ENCODE assay signal across 8 cellular contexts in genomic region chr11:45147017-45147728, GRCh38. TPM values are rescaled to one million over a fixed set of nuclear protein-coding genes. Genes with fewer than 3 reads are reported as not detected.
DNase-seq lines count a peak whose midpoint lies in the region; ATAC-seq and TF ChIP-seq lines count a peak whose summit lies in the region.

No MANE protein-coding gene starts in this region.

- H3K56ac ChIP-seq in H9 (ENCODE audit: insufficient read length, low read depth, low read length) = no peak overlapping the region

- H3K18ac ChIP-seq in H9 (ENCODE audit: insufficient read length, low read depth, low read length) = peak overlapping the region; percentile 74

- H4K5ac ChIP-seq in H9 (ENCODE audit: insufficient read length, low read depth, low read length) = no peak overlapping the region

- H3K4me1 Mint-ChIP-seq in H9 (peaks cover 17 to 20% of the 10 kb centered on the region in 2 experiments), natural killer cell (peaks cover 44 to 49% of the 10 kb centered on the region in 2 donors)
- peaks cover 32 to 46% of the 10 kb centered on the region in 2 donors for H3K4me1 Mint-ChIP-seq in stimulated activated naive B cell treated with anti-CD40 and anti-IgM and Interleukin-4, amounts not matched to agents 10 μg/mL and 1 μg/mL and 100 μg/mL, for 72 hours

- H3T11ph ChIP-seq in H9 (ENCODE audit: low read length) = no peak overlapping the region

- H3K14ac ChIP-seq in H9 (ENCODE audit: insufficient read depth, low read length) = peak overlapping the region; percentile 62; the same call in 1 of the 2 replicates

- intact Hi-C loops in natural killer cell (cut with micrococcal nuclease) = no loop called here

- H3K23ac ChIP-seq in H9 (ENCODE audit: insufficient read length, low read depth, low read length) = no peak overlapping the region

- no peak overlapping the region for H3K27ac ChIP-seq in H9 (ENCODE audit: insufficient read length, low read depth, low read length)
- peak overlapping the region; percentile 77 for H3K27ac ChIP-seq in RWPE2 (ENCODE audit: poor library complexity, severe bottlenecking)

- no peak overlapping the region for H2BK5ac ChIP-seq in H9 (ENCODE audit: insufficient read length, low read length)

- H3K36me3 Mint-ChIP-seq in H9 (ENCODE audit: insufficient read depth in 1 of 3, low read depth in 3 of 3) (peaks cover 7 to 14% (median 11%) of the 10 kb centered on the region in 3 experiments; a peak in 5 of 7 replicates), natural killer cell (no peaks in the 10 kb centered on the region)
- H3K36me3 Mint-ChIP-seq in stimulated activated naive B cell treated with anti-CD40 and anti-IgM and Interleukin-4, amounts not matched to agents 10 μg/mL and 1 μg/mL and 100 μg/mL, for 72 hours = peaks cover 5 to 17% of the 10 kb centered on the region in 2 donors

- H3K4me3 ChIP-seq in RWPE2 (ENCODE audit: severe bottlenecking) (peak overlapping the region; percentile 61), fibroblast of pulmonary artery (replicated peaks; ENCODE audit: low read depth, low read length) (peak overlapping the region; percentile 76)

- no peak for TF ChIP-seq CTCF in H9 (conservative IDR thresholded peaks at IDR 0.05)
- no peak for TF ChIP-seq CTCF in RWPE2 (IDR thresholded peaks at IDR 0.05; ENCODE audit: poor library complexity, severe bottlenecking)
- no peak for TF ChIP-seq CTCF in fibroblast of pulmonary artery (IDR thresholded peaks at IDR 0.05; ENCODE audit: low read length, missing control alignments)
- no peak for TF ChIP-seq CTCF in natural killer cell (IDR thresholded peaks at IDR 0.05)

- no peaks in the 10 kb centered on the region for H3K9me3 ChIP-seq in H9 (ENCODE audit: control insufficient read depth, low read depth, low read length)
- no peaks in the 10 kb centered on the region for H3K9me3 ChIP-seq in RWPE2 (ENCODE audit: severe bottlenecking)

- peak overlapping the region; percentile 12 for H3K9ac ChIP-seq in H9 (ENCODE audit: extremely low read depth, insufficient read length, low read length)

- no peak overlapping the region for H2BK120ac ChIP-seq in H9 (ENCODE audit: low read depth, low read length, poor library complexity, severe bottlenecking)

- peak overlapping the region; percentile 78 to 91 for H3K4me3 Mint-ChIP-seq in H9
- H3K4me3 Mint-ChIP-seq in natural killer cell = peak overlapping the region; percentile 92
- peak overlapping the region; percentile 93 to 98 for H3K4me3 Mint-ChIP-seq in stimulated activated naive B cell treated with anti-CD40 and anti-IgM and Interleukin-4, amounts not matched to agents 10 μg/mL and 1 μg/mL and 100 μg/mL, for 72 hours

- H3K27me3 Mint-ChIP-seq in H9 (ENCODE audit: low read depth) (peaks cover 46% of the 10 kb centered on the region), natural killer cell (ENCODE audit: low read depth in 2 of 2) (peaks cover 0 to 11% of the 10 kb centered on the region in 2 donors)
- H3K27me3 Mint-ChIP-seq in stimulated activated naive B cell treated with anti-CD40 and anti-IgM and Interleukin-4, amounts not matched to agents 10 μg/mL and 1 μg/mL and 100 μg/mL, for 72 hours = peaks cover 15 to 26% of the 10 kb centered on the region in 2 donors

- no peaks in the 10 kb centered on the region; the same call in 1 of the 2 replicates for H3K27me3 ChIP-seq in H9 (ENCODE audit: insufficient read depth, low read length)
- H3K27me3 ChIP-seq in RWPE2 (ENCODE audit: insufficient read depth, poor library complexity, severe bottlenecking) = no peaks in the 10 kb centered on the region

- whole genome bisulfite sequencing in H9 (ENCODE audit: extremely low coverage, insufficient read length, low lambda C conversion rate) = no CpG with 5 or more reads among the region's 88 CpGs

- H2BK15ac ChIP-seq in H9 (ENCODE audit: low read depth, low read length) = no peak overlapping the region

- H4K8ac ChIP-seq in H9 (replicated peaks; ENCODE audit: insufficient read length, low read depth, low read length) = no peak overlapping the region

- peak overlapping the region; percentile 81 for H3K4me2 ChIP-seq in H9 (ENCODE audit: insufficient read depth, insufficient read length, low read length)

- peaks cover 4% of the 10 kb centered on the region for H3K79me1 ChIP-seq in H9 (ENCODE audit: insufficient read depth, low read depth, low read length, poor library complexity, severe bottlenecking)

- peaks cover 13% of the 10 kb centered on the region for H3K23me2 ChIP-seq in H9 (ENCODE audit: insufficient read length, low read depth, low read length, poor library complexity, severe bottlenecking)

- no peaks in the 10 kb centered on the region for H4K20me1 ChIP-seq in H9 (ENCODE audit: control insufficient read depth, insufficient read depth, insufficient read length)

- no peak overlapping the region for H2AK5ac ChIP-seq in H9 (ENCODE audit: insufficient read length, low read length)

- H2AFZ ChIP-seq in H9 (ENCODE audit: low read length) = no peak overlapping the region

- no peaks in the 10 kb centered on the region; the same call in 1 of the 2 replicates for H3K79me2 ChIP-seq in H9 (ENCODE audit: insufficient read depth, low read length)

- peaks cover 6% of the 10 kb centered on the region; the same call in 1 of the 2 replicates for H3K4me1 ChIP-seq in H9 (ENCODE audit: insufficient read depth, low read length)
- no peaks in the 10 kb centered on the region for H3K4me1 ChIP-seq in RWPE2 (ENCODE audit: insufficient read depth, poor library complexity, severe bottlenecking)

- no peak overlapping the region for H3K4ac ChIP-seq in H9 (ENCODE audit: low read depth, low read length)

- H4K91ac ChIP-seq in H9 (ENCODE audit: insufficient read length, low read depth, low read length) = no peak overlapping the region

- H3K9me3 Mint-ChIP-seq in H9 = peaks cover 3 to 7% of the 10 kb centered on the region in 2 experiments; a peak in 3 of 5 replicates
- H3K9me3 Mint-ChIP-seq in natural killer cell = no peaks in the 10 kb centered on the region
- H3K9me3 Mint-ChIP-seq in stimulated activated naive B cell treated with anti-CD40 and anti-IgM and Interleukin-4, amounts not matched to agents 10 μg/mL and 1 μg/mL and 100 μg/mL, for 72 hours = no peaks in the 10 kb centered on the region

- ATAC-seq in RWPE2 (ENCODE audit: low read depth) (peak; percentile 96), natural killer cell (peak; percentile 93 to 97 (median 95))
- peak; percentile 98 for ATAC-seq in stimulated activated naive B cell treated with anti-CD40 and anti-IgM and Interleukin-4, amounts not matched to agents 10 μg/mL and 1 μg/mL and 100 μg/mL, for 72 hours (replicated peaks)

- DNase-seq in ELF-1 (ENCODE audit: low read depth, low spot score) (peak; percentile 97), H9 (peak; percentile 94), M059J (ENCODE audit: low read depth) (peak; percentile 96), RWPE2 (ENCODE audit: low spot score) (peak; percentile 95), fibroblast of pulmonary artery (ENCODE audit: low read depth) (peak; percentile 96), natural killer cell (peak; percentile 93)
- DNase-seq in activated effector memory CD4-positive, alpha-beta T cell treated with Interleukin-2 at 50 U/mL for 16 hours = peak; percentile 92
- DNase-seq in stimulated activated naive B cell treated with anti-CD40 and anti-IgM and Interleukin-4, amounts not matched to agents 10 μg/mL and 1 μg/mL and 100 μg/mL, for 72 hours = peak; percentile 93

- no peaks in the 10 kb centered on the region for H3K36me3 ChIP-seq in RWPE2 (ENCODE audit: low read depth)

- no peak overlapping the region for H2BK20ac ChIP-seq in H9 (ENCODE audit: low read depth, low read length, poor library complexity, severe bottlenecking)

- no peak overlapping the region for H2BK12ac ChIP-seq in H9 (ENCODE audit: insufficient read length, low read depth, low read length)

- H3K27ac Mint-ChIP-seq in H9 (peak overlapping the region in 2 of 3 experiments; percentile 34 to 86; a peak in 3 of 7 replicates), natural killer cell (peak overlapping the region; percentile 93 to 97)
- H3K27ac Mint-ChIP-seq in stimulated activated naive B cell treated with anti-CD40 and anti-IgM and Interleukin-4, amounts not matched to agents 10 μg/mL and 1 μg/mL and 100 μg/mL, for 72 hours = peak overlapping the region; percentile 95

RNA-seq across cellular contexts. Expression of gene PRDM11, which starts 0.7 kb away (rescaled TPM):
- total RNA-seq in H9 (2021) (11.5 and 12.0 TPM in 2 replicates), natural killer cell (10 to 100 TPM; 10.3 to 14.7 (median 13.7) TPM)
- total RNA-seq in M059J (2014; rRNA removed; shearing (Covaris generic)) = 3.5 and 6.1 TPM in 2 replicates
